1 cellular context compared by ENCODE assay signal in the genomic region with DNA sequence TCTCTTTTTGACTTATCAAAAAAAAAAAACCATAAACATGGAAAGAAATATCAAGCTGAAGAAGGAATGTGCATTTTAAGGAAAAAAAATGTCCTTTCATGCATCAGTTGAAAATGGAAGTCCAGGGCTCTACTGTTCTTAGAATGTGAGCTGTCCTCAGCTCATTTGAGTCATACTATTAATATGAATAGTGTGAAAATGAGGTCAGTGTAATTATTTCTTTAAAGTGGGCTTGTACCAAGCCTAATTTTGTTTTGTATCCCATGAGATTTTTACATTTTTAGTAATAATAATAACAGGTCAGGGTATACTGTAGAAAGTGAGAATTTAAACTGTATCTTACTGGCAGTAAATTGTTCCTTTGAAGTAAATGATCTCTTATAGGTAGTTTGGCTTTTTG.
TF ChIP-seq lines count a peak whose summit lies in the region.

No MANE protein-coding gene starts in this region.

TF ChIP-seq in GM12878, 131 proteins besides CTCF, POLR2A, EP300 and RAD21 (continued from another document):
- TF ChIP-seq, protein P1, sequence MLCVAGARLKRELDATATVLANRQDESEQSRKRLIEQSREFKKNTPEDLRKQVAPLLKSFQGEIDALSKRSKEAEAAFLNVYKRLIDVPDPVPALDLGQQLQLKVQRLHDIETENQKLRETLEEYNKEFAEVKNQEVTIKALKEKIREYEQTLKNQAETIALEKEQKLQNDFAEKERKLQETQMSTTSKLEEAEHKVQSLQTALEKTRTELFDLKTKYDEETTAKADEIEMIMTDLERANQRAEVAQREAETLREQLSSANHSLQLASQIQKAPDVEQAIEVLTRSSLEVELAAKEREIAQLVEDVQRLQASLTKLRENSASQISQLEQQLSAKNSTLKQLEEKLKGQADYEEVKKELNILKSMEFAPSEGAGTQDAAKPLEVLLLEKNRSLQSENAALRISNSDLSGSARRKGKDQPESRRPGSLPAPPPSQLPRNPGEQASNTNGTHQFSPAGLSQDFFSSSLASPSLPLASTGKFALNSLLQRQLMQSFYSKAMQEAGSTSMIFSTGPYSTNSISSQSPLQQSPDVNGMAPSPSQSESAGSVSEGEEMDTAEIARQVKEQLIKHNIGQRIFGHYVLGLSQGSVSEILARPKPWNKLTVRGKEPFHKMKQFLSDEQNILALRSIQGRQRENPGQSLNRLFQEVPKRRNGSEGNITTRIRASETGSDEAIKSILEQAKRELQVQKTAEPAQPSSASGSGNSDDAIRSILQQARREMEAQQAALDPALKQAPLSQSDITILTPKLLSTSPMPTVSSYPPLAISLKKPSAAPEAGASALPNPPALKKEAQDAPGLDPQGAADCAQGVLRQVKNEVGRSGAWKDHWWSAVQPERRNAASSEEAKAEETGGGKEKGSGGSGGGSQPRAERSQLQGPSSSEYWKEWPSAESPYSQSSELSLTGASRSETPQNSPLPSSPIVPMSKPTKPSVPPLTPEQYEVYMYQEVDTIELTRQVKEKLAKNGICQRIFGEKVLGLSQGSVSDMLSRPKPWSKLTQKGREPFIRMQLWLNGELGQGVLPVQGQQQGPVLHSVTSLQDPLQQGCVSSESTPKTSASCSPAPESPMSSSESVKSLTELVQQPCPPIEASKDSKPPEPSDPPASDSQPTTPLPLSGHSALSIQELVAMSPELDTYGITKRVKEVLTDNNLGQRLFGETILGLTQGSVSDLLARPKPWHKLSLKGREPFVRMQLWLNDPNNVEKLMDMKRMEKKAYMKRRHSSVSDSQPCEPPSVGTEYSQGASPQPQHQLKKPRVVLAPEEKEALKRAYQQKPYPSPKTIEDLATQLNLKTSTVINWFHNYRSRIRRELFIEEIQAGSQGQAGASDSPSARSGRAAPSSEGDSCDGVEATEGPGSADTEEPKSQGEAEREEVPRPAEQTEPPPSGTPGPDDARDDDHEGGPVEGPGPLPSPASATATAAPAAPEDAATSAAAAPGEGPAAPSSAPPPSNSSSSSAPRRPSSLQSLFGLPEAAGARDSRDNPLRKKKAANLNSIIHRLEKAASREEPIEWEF (IDR thresholded peaks at IDR 0.05; ENCODE audit: insufficient replicate concordance, low read depth, low read length): no peak
- no peak for TF ChIP-seq E2F4 (IDR thresholded peaks at IDR 0.05; ENCODE audit: low read depth, low read length)
- TF ChIP-seq TAF1 (IDR thresholded peaks at IDR 0.05; ENCODE audit: borderline replicate concordance, low read depth, low read length): no peak
- TF ChIP-seq SREBF2 (IDR thresholded peaks at IDR 0.05; ENCODE audit: low read length): no peak
- TF ChIP-seq ETV6 (conservative IDR thresholded peaks at IDR 0.05 in 1 of 2, IDR thresholded peaks at IDR 0.05 in 1 of 2; ENCODE audit: borderline replicate concordance in 1 of 2, low read depth in 1 of 2): no peak
- peak; percentile 50; the same call in 1 of the 2 replicates for TF ChIP-seq MEF2A (IDR thresholded peaks at IDR 0.05; ENCODE audit: insufficient read depth, low read depth, low read length)
- TF ChIP-seq HDAC2 (IDR thresholded peaks at IDR 0.05): no peak
- TF ChIP-seq, protein P2, sequence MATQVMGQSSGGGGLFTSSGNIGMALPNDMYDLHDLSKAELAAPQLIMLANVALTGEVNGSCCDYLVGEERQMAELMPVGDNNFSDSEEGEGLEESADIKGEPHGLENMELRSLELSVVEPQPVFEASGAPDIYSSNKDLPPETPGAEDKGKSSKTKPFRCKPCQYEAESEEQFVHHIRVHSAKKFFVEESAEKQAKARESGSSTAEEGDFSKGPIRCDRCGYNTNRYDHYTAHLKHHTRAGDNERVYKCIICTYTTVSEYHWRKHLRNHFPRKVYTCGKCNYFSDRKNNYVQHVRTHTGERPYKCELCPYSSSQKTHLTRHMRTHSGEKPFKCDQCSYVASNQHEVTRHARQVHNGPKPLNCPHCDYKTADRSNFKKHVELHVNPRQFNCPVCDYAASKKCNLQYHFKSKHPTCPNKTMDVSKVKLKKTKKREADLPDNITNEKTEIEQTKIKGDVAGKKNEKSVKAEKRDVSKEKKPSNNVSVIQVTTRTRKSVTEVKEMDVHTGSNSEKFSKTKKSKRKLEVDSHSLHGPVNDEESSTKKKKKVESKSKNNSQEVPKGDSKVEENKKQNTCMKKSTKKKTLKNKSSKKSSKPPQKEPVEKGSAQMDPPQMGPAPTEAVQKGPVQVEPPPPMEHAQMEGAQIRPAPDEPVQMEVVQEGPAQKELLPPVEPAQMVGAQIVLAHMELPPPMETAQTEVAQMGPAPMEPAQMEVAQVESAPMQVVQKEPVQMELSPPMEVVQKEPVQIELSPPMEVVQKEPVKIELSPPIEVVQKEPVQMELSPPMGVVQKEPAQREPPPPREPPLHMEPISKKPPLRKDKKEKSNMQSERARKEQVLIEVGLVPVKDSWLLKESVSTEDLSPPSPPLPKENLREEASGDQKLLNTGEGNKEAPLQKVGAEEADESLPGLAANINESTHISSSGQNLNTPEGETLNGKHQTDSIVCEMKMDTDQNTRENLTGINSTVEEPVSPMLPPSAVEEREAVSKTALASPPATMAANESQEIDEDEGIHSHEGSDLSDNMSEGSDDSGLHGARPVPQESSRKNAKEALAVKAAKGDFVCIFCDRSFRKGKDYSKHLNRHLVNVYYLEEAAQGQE (IDR thresholded peaks at IDR 0.05; ENCODE audit: low read depth, low read length): no peak
- 0 out of 2 replicates have a peak, but pooled peaks have one; percentile 51 for TF ChIP-seq ZBED1 (IDR thresholded peaks at IDR 0.05; ENCODE audit: borderline replicate concordance)
- peak; percentile 99 for TF ChIP-seq JUNB (IDR thresholded peaks at IDR 0.05)
- 0 out of 2 replicates have a peak, but pooled peaks have one; percentile 45 for TF ChIP-seq JUND (IDR thresholded peaks at IDR 0.05; ENCODE audit: low read depth, low read length)
